Comparison of ENCODE assay signal across 18 cellular contexts in genomic region chr12:32822344-32822743, GRCh38.
"Had no signal": no experiment of that assay in that cellular context is flagged by ENCODE, and none has a peak within 500 bp of the region (broad histone marks: within the 10 kb centered on the region; RNA-seq: fewer than 3 reads in every experiment).

No MANE protein-coding gene starts in this region.

- H3K4me1 ChIP-seq: upper lobe of left lung had no signal

- H3K4me3 Mint-ChIP-seq: activated CD4-positive, alpha-beta T cell treated with anti-CD3 and anti-CD28 coated beads, Interleukin-2, amount 10 ng/mL, durations not matched to agents 7 days and 5 days; activated CD8-positive, alpha-beta T cell treated with anti-CD3 and anti-CD28 coated beads, Interleukin-2, amount 10 ng/mL, durations not matched to agents 7 days and 5 days; activated naive CD4-positive, alpha-beta T cell treated with anti-CD3 and anti-CD28 coated beads for 36 hours; activated T-cell treated with anti-CD3 and anti-CD28 coated beads, Interleukin-2, amount 50 U/mL, for 24 hours; neural crest cell; stimulated activated naive CD8-positive, alpha-beta T cell treated with anti-CD3 and anti-CD28 coated beads, Interleukin-15, amount 100 ng/mL, for 72 hours had no signal

- H3K4me1 Mint-ChIP-seq: activated CD4-positive, alpha-beta T cell treated with anti-CD3 and anti-CD28 coated beads, Interleukin-2, amount 10 ng/mL, durations not matched to agents 7 days and 5 days; neural crest cell; stimulated activated naive CD8-positive, alpha-beta T cell treated with anti-CD3 and anti-CD28 coated beads, Interleukin-15, amount 100 ng/mL, for 72 hours had no signal

- ATAC-seq: activated CD4-positive, CD25-positive, alpha-beta regulatory T cell treated with anti-CD3 and anti-CD28 coated beads, Interleukin-2, amount 50 U/mL, for 24 hours; activated CD8-positive, alpha-beta T cell treated with anti-CD3 and anti-CD28 coated beads, Interleukin-2, amount 10 ng/mL, durations not matched to agents 7 days and 5 days; stimulated activated naive CD8-positive, alpha-beta T cell treated with anti-CD3 and anti-CD28 coated beads, Interleukin-15, amount 100 ng/mL, for 72 hours had no signal

- H3K27ac ChIP-seq: brain microvascular endothelial cell, hepatocyte, upper lobe of left lung had no signal

- DNase-seq: activated CD4-positive, alpha-beta T cell treated with anti-CD3 and anti-CD28 coated beads, Interleukin-2, amount 10 ng/mL, durations not matched to agents 7 days and 5 days; activated CD8-positive, alpha-beta T cell treated with anti-CD3 and anti-CD28 coated beads, Interleukin-2, amount 10 ng/mL, durations not matched to agents 7 days and 5 days; activated naive CD4-positive, alpha-beta T cell treated with anti-CD3 and anti-CD28 coated beads for 36 hours; activated T-cell treated with anti-CD3 and anti-CD28 coated beads, Interleukin-2, amount 50 U/mL, for 24 hours; anterior cingulate cortex; cerebellar nuclear complex; effector CD4-positive, alpha-beta T cell; stimulated activated CD4-positive, alpha-beta T cell treated with anti-CD3 and anti-CD28 coated beads, Interleukin-2, amount 100 ng/mL, for 48 hours; stimulated activated naive CD8-positive, alpha-beta T cell treated with anti-CD3 and anti-CD28 coated beads, Interleukin-15, amount 100 ng/mL, for 72 hours; T-helper 1 cell; T-helper 9 cell; upper lobe of left lung had no signal

- H2AFZ ChIP-seq: hepatocyte had no signal

- H3K79me2 ChIP-seq: hepatocyte had no signal

- H3K27me3 ChIP-seq: brain microvascular endothelial cell, hepatocyte, upper lobe of left lung had no signal

- H3K27ac Mint-ChIP-seq: activated CD4-positive, alpha-beta T cell treated with anti-CD3 and anti-CD28 coated beads, Interleukin-2, amount 10 ng/mL, durations not matched to agents 7 days and 5 days; activated CD8-positive, alpha-beta T cell treated with anti-CD3 and anti-CD28 coated beads, Interleukin-2, amount 10 ng/mL, durations not matched to agents 7 days and 5 days; activated naive CD4-positive, alpha-beta T cell treated with anti-CD3 and anti-CD28 coated beads for 36 hours; activated T-cell treated with anti-CD3 and anti-CD28 coated beads, Interleukin-2, amount 50 U/mL, for 24 hours; activated T-helper 2 cell treated with anti-CD3 and anti-CD28 coated beads, Interferon-gamma antibody, Interleukin-2, Interleukin-4, amounts not matched to agents 10 μg/mL and 5 μg/mL and 100 μg/mL, durations not matched to agents 14 hours and 24 hours and 36 hours; stimulated activated naive CD8-positive, alpha-beta T cell treated with anti-CD3 and anti-CD28 coated beads, Interleukin-15, amount 100 ng/mL, for 72 hours had no signal

- H3K4me3 ChIP-seq: hepatocyte, lung, upper lobe of left lung had no signal

- H3K4me2 ChIP-seq: hepatocyte had no signal

- H3K9me3 Mint-ChIP-seq: activated CD4-positive, alpha-beta T cell treated with anti-CD3 and anti-CD28 coated beads, Interleukin-2, amount 10 ng/mL, durations not matched to agents 7 days and 5 days; activated naive CD4-positive, alpha-beta T cell treated with anti-CD3 and anti-CD28 coated beads for 36 hours; activated T-cell treated with anti-CD3 and anti-CD28 coated beads, Interleukin-2, amount 50 U/mL, for 24 hours; activated T-helper 2 cell treated with anti-CD3 and anti-CD28 coated beads, Interferon-gamma antibody, Interleukin-2, Interleukin-4, amounts not matched to agents 10 μg/mL and 5 μg/mL and 100 μg/mL, durations not matched to agents 14 hours and 24 hours and 36 hours; neural crest cell; stimulated activated naive CD8-positive, alpha-beta T cell treated with anti-CD3 and anti-CD28 coated beads, Interleukin-15, amount 100 ng/mL, for 72 hours had no signal

- H3K36me3 ChIP-seq: brain microvascular endothelial cell, upper lobe of left lung had no signal

- H3K27me3 Mint-ChIP-seq: activated CD4-positive, alpha-beta T cell treated with anti-CD3 and anti-CD28 coated beads, Interleukin-2, amount 10 ng/mL, durations not matched to agents 7 days and 5 days; stimulated activated naive CD8-positive, alpha-beta T cell treated with anti-CD3 and anti-CD28 coated beads, Interleukin-15, amount 100 ng/mL, for 72 hours had no signal

- H3K9me3 ChIP-seq: upper lobe of left lung had no signal
